In the genomic region with DNA sequence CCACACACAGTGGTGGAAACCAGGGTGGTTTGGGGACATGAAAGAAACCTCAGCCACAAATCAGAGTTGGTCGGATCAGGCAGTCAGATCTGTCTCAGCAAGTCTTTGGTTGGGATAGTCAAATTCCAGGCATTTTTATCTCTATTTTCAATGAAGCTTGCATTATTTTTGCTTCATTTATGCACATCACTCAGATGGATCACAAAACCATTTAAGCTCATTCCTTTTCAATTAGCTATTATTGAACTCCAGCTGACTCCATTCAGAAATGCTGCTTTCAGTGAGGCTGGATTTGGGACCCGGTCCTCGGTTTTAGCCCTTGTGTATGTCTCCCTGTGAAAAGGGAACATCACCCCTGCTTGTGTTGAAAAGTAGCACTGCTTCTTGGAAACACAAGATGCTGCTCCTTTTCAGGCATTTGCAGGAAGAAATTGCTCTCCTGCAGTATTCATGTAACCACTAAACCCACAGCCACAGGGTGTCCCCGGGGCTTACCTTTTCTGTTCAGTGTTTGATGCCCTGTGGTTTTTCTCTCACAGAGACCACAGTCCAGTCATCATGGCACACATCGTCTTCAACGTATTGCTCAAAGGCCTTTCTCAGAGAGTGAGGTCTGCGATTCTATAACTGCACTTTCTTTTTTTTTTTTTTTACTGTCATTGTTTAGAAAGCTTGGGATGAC, we compare ENCODE assay signal across 16 cellular contexts.
DNase-seq lines count a peak whose midpoint lies in the region; ATAC-seq and TF ChIP-seq lines count a peak whose summit lies in the region.
"Had no signal": no experiment of that assay in that cellular context is flagged by ENCODE, and none has a peak within 500 bp of the region (broad histone marks: within the 10 kb centered on the region; RNA-seq: fewer than 3 reads in every experiment).

No MANE protein-coding gene starts in this region.

- no peaks in the 10 kb centered on the region for H4K20me1 ChIP-seq in SK-N-SH (ENCODE audit: insufficient read depth)

- 87% methylated on average over 7 of the region's 7 CpGs for WGBS in SK-N-SH (ENCODE audit: low lambda C conversion rate)

- H3K4me2 ChIP-seq in SK-N-SH, result 0 out of 2 replicates have a peak overlapping the region, but pooled peaks have one; percentile 5

- H3K4me1 ChIP-seq in SK-N-SH (ENCODE audit: control insufficient read depth in 1 of 2, insufficient read depth in 2 of 2, low read depth in 1 of 2, low read length in 1 of 2), result peaks cover 0 to 4% of the 10 kb centered on the region in 2 experiments; a peak in 2 of 4 replicates
- H3K4me1 ChIP-seq: parathyroid adenoma, uterus had no signal

- peak overlapping the region in 1 of 2 experiments; percentile 50; a peak in 2 of 4 replicates for H3K27ac ChIP-seq in SK-N-SH (ENCODE audit: low read depth in 2 of 2, low read length in 1 of 2)
- H3K27ac ChIP-seq: parathyroid adenoma, uterus had no signal

- DNase-seq in AG20443 (ENCODE audit: low spot score), result peak; percentile 24
- DNase-seq in SK-N-SH, result no peak
- peak; percentile 87 for DNase-seq in glomerular visceral epithelial cell (ENCODE audit: extremely low spot score)
- no peak for DNase-seq in MG63
- DNase-seq in GM20000 (ENCODE audit: low spot score), result no peak
- no peak for DNase-seq in NCI-H1092 (lab: John Stamatoyannopoulos, UW)
- DNase-seq: hippocampal formation; NCI-H446 treated with DMSO at 0.1 percent for 48 hours; stimulated activated CD4-positive, alpha-beta T cell treated with anti-CD3 and anti-CD28 coated beads, Interleukin-2, amount 100 ng/mL, for 24 hours; uterus had no signal

- no peak for TF ChIP-seq RAD21 in SK-N-SH (IDR thresholded peaks at IDR 0.05; ENCODE audit: low read length)

- H3K9me3 ChIP-seq in SK-N-SH (no peaks in the 10 kb centered on the region), MG63 (no peaks in the 10 kb centered on the region)
- H3K9me3 ChIP-seq: uterus had no signal

- no peak overlapping the region for H2AFZ ChIP-seq in SK-N-SH (ENCODE audit: low read depth)
- H2AFZ ChIP-seq: parathyroid adenoma had no signal

- CTCF ChIA-PET in SK-N-SH (lab: Yijun Ruan, JAX), result interaction anchor here (1.0 to 1.7 kb wide), 3 partner anchors 10 to 13 kb away, joined by 3 to 4 read pairs (median 3); no protein-coding TSS in a partner anchor

- no peak overlapping the region for H3K9ac ChIP-seq in SK-N-SH
- H3K9ac ChIP-seq: parathyroid adenoma had no signal

- no peaks in the 10 kb centered on the region for H3K9me2 ChIP-seq in SK-N-SH

- H3K27me3 ChIP-seq in SK-N-SH (ENCODE audit: insufficient read depth) (no peaks in the 10 kb centered on the region), MG63 (no peaks in the 10 kb centered on the region)
- H3K27me3 ChIP-seq: uterus had no signal

- H3K4me3 ChIP-seq in SK-N-SH (ENCODE audit: low read depth in 2 of 2, low read length in 1 of 2) (no peak overlapping the region), MG63 (no peak overlapping the region)
- H3K4me3 ChIP-seq: lung, uterus had no signal

- H3K79me2 ChIP-seq in SK-N-SH (ENCODE audit: insufficient read depth), result no peaks in the 10 kb centered on the region
- H3K79me2 ChIP-seq: parathyroid adenoma had no signal

- ATAC-seq in HG02938 (IDR thresholded peaks at IDR 0.05; ENCODE audit: unreplicated experiment), result peak; percentile 71
- ATAC-seq in HG02763 (IDR thresholded peaks at IDR 0.05; ENCODE audit: unreplicated experiment), result no peak
- ATAC-seq: activated T-helper 17 cell treated with anti-CD3 and anti-CD28 coated beads, Interleukin-2, amount 50 U/mL, for 72 hours; stimulated activated memory B cell treated with anti-CD40 and anti-IgM and Interleukin-4, amounts not matched to agents 10 μg/mL and 1 μg/mL and 100 μg/mL, for 72 hours had no signal

- POLR2A ChIA-PET in SK-N-SH (lab: Yijun Ruan, JAX), result interaction anchor here (0.6 kb wide), 1 partner anchor 34 kb away, joined by 4 read pairs; no protein-coding TSS in a partner anchor

- peaks cover 0 to 6% of the 10 kb centered on the region in 2 experiments for H3K36me3 ChIP-seq in SK-N-SH (replicated peaks in 1 of 2; ENCODE audit: control insufficient read depth in 1 of 2, insufficient read depth in 2 of 2, low read length in 1 of 2)
- peaks cover 9% of the 10 kb centered on the region for H3K36me3 ChIP-seq in MG63
- H3K36me3 ChIP-seq: uterus had no signal

- no peak for TF ChIP-seq CTCF in SK-N-SH (IDR thresholded peaks at IDR 0.05)
- no peak for TF ChIP-seq CTCF in GM20000 (IDR thresholded peaks at IDR 0.05; ENCODE audit: extremely low read depth, missing control alignments)

- H3F3A ChIP-seq in SK-N-SH (replicated peaks; ENCODE audit: insufficient read depth), result peaks cover 4% of the 10 kb centered on the region

- TF ChIP-seq EP300 in SK-N-SH (IDR thresholded peaks at IDR 0.05; ENCODE audit: borderline replicate concordance in 1 of 2, low read depth in 1 of 2, low read length in 1 of 2), result no peak

TF ChIP-seq in SK-N-SH, 30 proteins besides CTCF, POLR2A, EP300 and RAD21:
- TF ChIP-seq, protein P1, sequence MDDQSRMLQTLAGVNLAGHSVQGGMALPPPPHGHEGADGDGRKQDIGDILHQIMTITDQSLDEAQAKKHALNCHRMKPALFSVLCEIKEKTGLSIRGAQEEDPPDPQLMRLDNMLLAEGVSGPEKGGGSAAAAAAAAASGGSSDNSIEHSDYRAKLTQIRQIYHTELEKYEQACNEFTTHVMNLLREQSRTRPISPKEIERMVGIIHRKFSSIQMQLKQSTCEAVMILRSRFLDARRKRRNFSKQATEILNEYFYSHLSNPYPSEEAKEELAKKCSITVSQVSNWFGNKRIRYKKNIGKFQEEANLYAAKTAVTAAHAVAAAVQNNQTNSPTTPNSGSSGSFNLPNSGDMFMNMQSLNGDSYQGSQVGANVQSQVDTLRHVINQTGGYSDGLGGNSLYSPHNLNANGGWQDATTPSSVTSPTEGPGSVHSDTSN (IDR thresholded peaks at IDR 0.05), result peak; percentile 21; the same call in 1 of the 2 replicates
- TF ChIP-seq FOSL2 (IDR thresholded peaks at IDR 0.05; ENCODE audit: borderline replicate concordance, low read depth), result no peak

Comparison
In these comparisons a context has a peak if more than half of its experiments do, and no peak if none do; other contexts are left out.
1. DNase-seq: peak in AG20443 (single experiment) and glomerular visceral epithelial cell (single experiment); none in SK-N-SH (single experiment), MG63 (single experiment), GM20000 (single experiment) and NCI-H1092 (single experiment).